12 cellular contexts compared by ENCODE assay signal in genomic region chr7:105673367-105674188, GRCh38.
A peak's percentile ranks its signal among the peaks of the same experiment; 100 is the strongest.
DNase-seq lines count a peak whose midpoint lies in the region; ATAC-seq and TF ChIP-seq lines count a peak whose summit lies in the region.
"Had no signal": no experiment of that assay in that cellular context is flagged by ENCODE, and none has a peak within 500 bp of the region (broad histone marks: within the 10 kb centered on the region; RNA-seq: fewer than 3 reads in every experiment).

No MANE protein-coding gene starts in this region.

- no peak overlapping the region for H3K4me3 Mint-ChIP-seq in CD8-positive, alpha-beta memory T cell

- peaks cover 50 to 69% (median 68%) of the 10 kb centered on the region in 3 donors for H3K4me1 Mint-ChIP-seq in CD8-positive, alpha-beta memory T cell

- DNase-seq in CD8-positive, alpha-beta memory T cell, result no peak
- peak; percentile 71 for DNase-seq in LNCaP clone FGC (ENCODE audit: low read depth)
- DNase-seq in SJCRH30, result peak; percentile 27 to 54
- DNase-seq in lung (ENCODE audit: low spot score), result peak; percentile 68
- DNase-seq in kidney glomerular epithelial cell (lab: John Stamatoyannopoulos, UW), result no peak
- no peak for DNase-seq in OCI-M2 (lab: John Stamatoyannopoulos, UW; ENCODE audit: unreplicated experiment)
- DNase-seq in stimulated activated CD4-positive, alpha-beta T cell treated with anti-CD3 and anti-CD28 coated beads, Interleukin-4, amount 100 ng/mL, for 1 hour, result no peak
- DNase-seq in SW 1271 (lab: John Stamatoyannopoulos, UW), result no peak
- DNase-seq: glutamatergic neuron; NCI-H526 treated with DMSO at 0.1 percent for 48 hours; stimulated activated CD4-positive, alpha-beta T cell treated with anti-CD3 and anti-CD28 coated beads, Interleukin-12 subunit alpha, Interleukin-12 subunit beta, amount 100 ng/mL, for 4 hours had no signal

- no peaks in the 10 kb centered on the region for H3K9me3 Mint-ChIP-seq in CD8-positive, alpha-beta memory T cell
- H3K9me3 Mint-ChIP-seq: activated naive CD4-positive, alpha-beta T cell treated with anti-CD3 and anti-CD28 coated beads, Interleukin-2, amount 50 U/mL, for 72 hours had no signal

- H3K27ac Mint-ChIP-seq in CD8-positive, alpha-beta memory T cell, result peak overlapping the region; percentile 5 to 97 (median 86)

- H3K4me3 ChIP-seq in CD8-positive, alpha-beta memory T cell (ENCODE audit: low read length), result no peak overlapping the region
- no peak overlapping the region for H3K4me3 ChIP-seq in LNCaP clone FGC (ENCODE audit: low read depth, low read length)
- H3K4me3 ChIP-seq in SJCRH30, result no peak overlapping the region
- no peak overlapping the region for H3K4me3 ChIP-seq in lung

- H3K36me3 Mint-ChIP-seq in CD8-positive, alpha-beta memory T cell, result peaks cover 0 to 10% (median 0%) of the 10 kb centered on the region in 3 donors

- H3K27me3 Mint-ChIP-seq in CD8-positive, alpha-beta memory T cell, result no peaks in the 10 kb centered on the region

- H3K27ac ChIP-seq in CD8-positive, alpha-beta memory T cell (ENCODE audit: low read depth, low read length), result no peak overlapping the region
- no peak overlapping the region for H3K27ac ChIP-seq in SJCRH30
- peak overlapping the region in 1 of 2 donors; percentile 4 for H3K27ac ChIP-seq in lung (ENCODE audit: low read depth in 1 of 2, low read length in 1 of 2)

- H3K27me3 ChIP-seq in CD8-positive, alpha-beta memory T cell (ENCODE audit: insufficient read depth, low read length, poor library complexity, severe bottlenecking), result no peaks in the 10 kb centered on the region
- no peaks in the 10 kb centered on the region for H3K27me3 ChIP-seq in SJCRH30
- no peaks in the 10 kb centered on the region for H3K27me3 ChIP-seq in lung (ENCODE audit: control insufficient read depth, insufficient read depth)

- WGBS in lung, 2 donors, result 21 to 38% methylated on average over 9 of the region's 9 CpGs

- CTCF ChIA-PET in CD8-positive, alpha-beta memory T cell (lab: Charles Lee), result interaction anchor here (1.0 to 2.7 kb wide), 4 partner anchors 11 to 335 kb away, joined by 3 to 9 read pairs (median 4); no protein-coding TSS in a partner anchor

- TF ChIP-seq CTCF in LNCaP clone FGC (IDR thresholded peaks at IDR 0.05; ENCODE audit: control insufficient read depth, extremely low read depth, insufficient read depth) (no peak), lung (IDR thresholded peaks at IDR 0.05; ENCODE audit: control extremely low read depth, extremely low read depth) (no peak)

- no peaks in the 10 kb centered on the region for H3K9me3 ChIP-seq in CD8-positive, alpha-beta memory T cell (ENCODE audit: low read length)
- H3K9me3 ChIP-seq in SJCRH30 (replicated peaks), result no peaks in the 10 kb centered on the region
- H3K9me3 ChIP-seq in lung (ENCODE audit: control insufficient read depth in 2 of 2, insufficient read depth in 1 of 2, low read length in 1 of 2), result no peaks in the 10 kb centered on the region

- POLR2A ChIA-PET in CD8-positive, alpha-beta memory T cell (lab: Charles Lee), result no interaction called here

- H3K36me3 ChIP-seq in CD8-positive, alpha-beta memory T cell (ENCODE audit: insufficient read depth, low read length), result no peaks in the 10 kb centered on the region
- H3K36me3 ChIP-seq in SJCRH30 (no peaks in the 10 kb centered on the region), lung (ENCODE audit: control insufficient read depth in 2 of 2, insufficient read depth in 2 of 2, low read length in 2 of 2) (no peaks in the 10 kb centered on the region)

- peak; percentile 27 for ATAC-seq in lung (ENCODE audit: insufficient read depth, low FRiP score)

- peaks cover 51% of the 10 kb centered on the region for H3K4me1 ChIP-seq in CD8-positive, alpha-beta memory T cell (ENCODE audit: insufficient read depth, low read length)
- H3K4me1 ChIP-seq in SJCRH30 (peaks cover 16% of the 10 kb centered on the region), lung (ENCODE audit: control insufficient read depth in 2 of 2, insufficient read depth in 2 of 2, low read length in 2 of 2) (peaks cover 0 to 25% of the 10 kb centered on the region in 2 donors)

Comparison
In these comparisons a context has a peak if more than half of its experiments do, and no peak if none do; other contexts are left out.
1. DNase-seq: peak in LNCaP clone FGC (single experiment), SJCRH30 (2 of 2) and lung (single experiment); none in CD8-positive, alpha-beta memory T cell (0 of 5), kidney glomerular epithelial cell (single experiment), OCI-M2 (single experiment), stimulated activated CD4-positive, alpha-beta T cell treated with anti-CD3 and anti-CD28 coated beads, Interleukin-4, amount 100 ng/mL, for 1 hour (single experiment) and SW 1271 (0 of 2).